ENCODE assay signal across 20 cellular contexts in the genomic region with DNA sequence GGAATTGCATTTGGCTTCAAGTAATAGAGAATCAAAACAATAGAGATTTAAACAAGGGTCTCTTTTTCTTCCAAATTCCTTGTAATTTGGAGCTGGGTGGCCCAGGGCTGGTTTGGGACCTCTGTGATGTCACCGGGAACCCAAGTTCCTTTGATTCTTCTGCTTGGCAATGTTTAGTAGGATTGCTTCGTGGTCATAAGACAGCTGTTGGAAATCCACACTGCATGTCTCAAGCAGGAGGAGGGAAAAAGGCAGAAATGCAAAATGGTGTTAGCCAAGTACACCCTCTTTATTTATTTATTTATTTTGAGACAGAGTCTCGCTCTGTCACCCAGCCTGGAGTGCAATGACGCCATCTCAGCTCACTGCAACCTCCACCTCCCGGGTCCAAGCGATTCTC.
A peak's percentile ranks its signal among the peaks of the same experiment; 100 is the strongest.
DNase-seq lines count a peak whose midpoint lies in the region; ATAC-seq and TF ChIP-seq lines count a peak whose summit lies in the region.
"Had no signal": no experiment of that assay in that cellular context is flagged by ENCODE, and none has a peak within 500 bp of the region (broad histone marks: within the 10 kb centered on the region; RNA-seq: fewer than 3 reads in every experiment).

No MANE protein-coding gene starts in this region.

- no peak for TF ChIP-seq EP300 in esophagus muscularis mucosa (IDR thresholded peaks at IDR 0.05)

- TF ChIP-seq POLR2A in esophagus muscularis mucosa (IDR thresholded peaks at IDR 0.05; ENCODE audit: low read depth): no peak

- H3K4me1 ChIP-seq in right atrium auricular region (no peaks in the 10 kb centered on the region), esophagus muscularis mucosa (peaks cover 0 to 8% (median 3%) of the 10 kb centered on the region in 4 donors)
- H3K4me1 ChIP-seq: BE2C had no signal

- ATAC-seq in Right ventricle myocardium inferior (peak; percentile 48), GM19395 (IDR thresholded peaks at IDR 0.05; ENCODE audit: unreplicated experiment) (no peak)

- TF ChIP-seq CTCF in right atrium auricular region (IDR thresholded peaks at IDR 0.05): no peak
- no peak for TF ChIP-seq CTCF in esophagus muscularis mucosa (IDR thresholded peaks at IDR 0.05)

- H3K36me3 ChIP-seq in right atrium auricular region: no peaks in the 10 kb centered on the region
- H3K36me3 ChIP-seq in esophagus muscularis mucosa: no peaks in the 10 kb centered on the region
- H3K36me3 ChIP-seq: BE2C, BLaER1 had no signal

- intact Hi-C loops in Right ventricle myocardium inferior (cut with DNase I) (no loop called here), esophagus muscularis mucosa (cut with DNase I) (no loop called here)

- H3K9me3 ChIP-seq in right atrium auricular region (no peaks in the 10 kb centered on the region), esophagus muscularis mucosa (no peaks in the 10 kb centered on the region)
- H3K9me3 ChIP-seq: BE2C, BLaER1 had no signal

- 82% methylated on average over 6 of the region's 6 CpGs for WGBS in esophagus muscularis mucosa

- H3K27me3 ChIP-seq in right atrium auricular region (no peaks in the 10 kb centered on the region), esophagus muscularis mucosa (peaks cover 0 to 8% (median 0%) of the 10 kb centered on the region in 4 donors)
- H3K27me3 ChIP-seq: BLaER1 had no signal

- H3K27ac ChIP-seq in right atrium auricular region (no peak overlapping the region), esophagus muscularis mucosa (replicated peaks in 1 of 4) (no peak overlapping the region)
- H3K27ac ChIP-seq: 22Rv1, BLaER1 had no signal

- DNase-seq in Right ventricle myocardium inferior (ENCODE audit: missing footprints) (no peak), right atrium auricular region (ENCODE audit: low spot score) (no peak), LHCN-M2 (ENCODE audit: low read depth) (peak; percentile 3), esophagus muscularis mucosa (ENCODE audit: extremely low spot score) (peak; percentile 70), myocyte (ENCODE audit: low read depth) (peak; percentile 58), NCI-H2171 treated with DMSO at 0.1 percent for 48 hours (lab: John Stamatoyannopoulos, UW) (no peak), DMS79 treated with DMSO at 0.1 percent for 48 hours (lab: John Stamatoyannopoulos, UW) (no peak)
- DNase-seq: ACHN; C1 segment of cervical spinal cord; CD4-positive, alpha-beta memory T cell; CD4-positive, CD25-positive, alpha-beta regulatory T cell; CD8-positive, alpha-beta memory T cell; COR-L47; DMS 273 treated with DMSO at 0.1 percent for 48 hours; DMS79; GF-D8 had no signal

- H3K4me3 ChIP-seq in right atrium auricular region (no peak overlapping the region), esophagus muscularis mucosa (no peak overlapping the region)
- H3K4me3 ChIP-seq: BLaER1 had no signal

Comparison
In these comparisons a context has a peak if more than half of its experiments do, and no peak if none do; other contexts are left out.
1. DNase-seq: peak in LHCN-M2 (single experiment), esophagus muscularis mucosa (single experiment) and myocyte (single experiment); none in Right ventricle myocardium inferior (single experiment), right atrium auricular region (single experiment), NCI-H2171 treated with DMSO at 0.1 percent for 48 hours (single experiment) and DMS79 treated with DMSO at 0.1 percent for 48 hours (single experiment).